ENCODE assay signal across 1 cellular context in the genomic region with DNA sequence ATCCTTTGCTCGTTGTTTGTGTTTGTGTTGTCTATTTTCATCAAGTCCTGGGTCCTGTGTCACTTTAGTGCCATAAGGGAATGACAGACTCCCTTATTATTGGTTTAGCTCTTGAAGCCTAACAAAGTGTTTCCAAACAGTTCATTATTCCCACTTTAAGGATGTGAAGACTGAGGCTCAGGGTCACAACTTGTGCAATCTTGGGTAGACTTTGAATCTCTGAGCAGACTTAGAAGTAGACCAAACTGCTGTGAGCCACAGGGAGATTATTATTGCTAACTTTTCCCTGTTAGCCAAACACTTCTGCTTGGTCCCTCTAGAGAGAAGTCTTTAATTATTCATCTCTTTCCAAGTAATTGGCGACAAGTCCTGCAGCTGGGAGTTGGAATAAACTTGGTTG.
TF ChIP-seq lines count a peak whose summit lies in the region.

No MANE protein-coding gene starts in this region.

TF ChIP-seq in K562, 482 proteins besides CTCF, POLR2A, EP300 and RAD21 (continued from another document):
- TF ChIP-seq ZNF766 (CRISPR knock-in tag; conservative IDR thresholded peaks at IDR 0.05) (no peak), CBX3 (IDR thresholded peaks at IDR 0.05; ENCODE audit: borderline replicate concordance in 1 of 2, low read length in 2 of 2) (0 out of 3 replicates have a peak, but pooled peaks of 1 of the 2 experiments have one; percentile 14), KDM1A (IDR thresholded peaks at IDR 0.05) (peak; percentile 48 to 73; a peak in 3 of 4 replicates), JUND (IDR thresholded peaks at IDR 0.05; ENCODE audit: borderline replicate concordance, low read depth, low read length) (no peak), JUND (tag; IDR thresholded peaks at IDR 0.05; ENCODE audit: borderline replicate concordance, low read depth, low read length) (no peak), BMI1 (IDR thresholded peaks at IDR 0.05; ENCODE audit: low read length) (no peak), CEBPB (tag; IDR thresholded peaks at IDR 0.05) (0 out of 2 replicates have a peak, but pooled peaks have one; percentile 15), RCOR1 (IDR thresholded peaks at IDR 0.05; ENCODE audit: borderline replicate concordance in 1 of 2, low read depth in 2 of 2, low read length in 2 of 2) (peak in 1 of 2 experiments; percentile 40; a peak in 1 of 4 replicates), ESRRA (IDR thresholded peaks at IDR 0.05; ENCODE audit: borderline replicate concordance, low read depth) (peak; percentile 63; the same call in 1 of the 2 replicates)
- TF ChIP-seq, protein P1, sequence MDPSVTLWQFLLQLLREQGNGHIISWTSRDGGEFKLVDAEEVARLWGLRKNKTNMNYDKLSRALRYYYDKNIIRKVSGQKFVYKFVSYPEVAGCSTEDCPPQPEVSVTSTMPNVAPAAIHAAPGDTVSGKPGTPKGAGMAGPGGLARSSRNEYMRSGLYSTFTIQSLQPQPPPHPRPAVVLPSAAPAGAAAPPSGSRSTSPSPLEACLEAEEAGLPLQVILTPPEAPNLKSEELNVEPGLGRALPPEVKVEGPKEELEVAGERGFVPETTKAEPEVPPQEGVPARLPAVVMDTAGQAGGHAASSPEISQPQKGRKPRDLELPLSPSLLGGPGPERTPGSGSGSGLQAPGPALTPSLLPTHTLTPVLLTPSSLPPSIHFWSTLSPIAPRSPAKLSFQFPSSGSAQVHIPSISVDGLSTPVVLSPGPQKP (CRISPR knock-in tag; IDR thresholded peaks at IDR 0.05): no peak
TF ChIP-seq in K562: peak in this region for 9.
